ENCODE assay signal across 1 cellular context in the genomic region with DNA sequence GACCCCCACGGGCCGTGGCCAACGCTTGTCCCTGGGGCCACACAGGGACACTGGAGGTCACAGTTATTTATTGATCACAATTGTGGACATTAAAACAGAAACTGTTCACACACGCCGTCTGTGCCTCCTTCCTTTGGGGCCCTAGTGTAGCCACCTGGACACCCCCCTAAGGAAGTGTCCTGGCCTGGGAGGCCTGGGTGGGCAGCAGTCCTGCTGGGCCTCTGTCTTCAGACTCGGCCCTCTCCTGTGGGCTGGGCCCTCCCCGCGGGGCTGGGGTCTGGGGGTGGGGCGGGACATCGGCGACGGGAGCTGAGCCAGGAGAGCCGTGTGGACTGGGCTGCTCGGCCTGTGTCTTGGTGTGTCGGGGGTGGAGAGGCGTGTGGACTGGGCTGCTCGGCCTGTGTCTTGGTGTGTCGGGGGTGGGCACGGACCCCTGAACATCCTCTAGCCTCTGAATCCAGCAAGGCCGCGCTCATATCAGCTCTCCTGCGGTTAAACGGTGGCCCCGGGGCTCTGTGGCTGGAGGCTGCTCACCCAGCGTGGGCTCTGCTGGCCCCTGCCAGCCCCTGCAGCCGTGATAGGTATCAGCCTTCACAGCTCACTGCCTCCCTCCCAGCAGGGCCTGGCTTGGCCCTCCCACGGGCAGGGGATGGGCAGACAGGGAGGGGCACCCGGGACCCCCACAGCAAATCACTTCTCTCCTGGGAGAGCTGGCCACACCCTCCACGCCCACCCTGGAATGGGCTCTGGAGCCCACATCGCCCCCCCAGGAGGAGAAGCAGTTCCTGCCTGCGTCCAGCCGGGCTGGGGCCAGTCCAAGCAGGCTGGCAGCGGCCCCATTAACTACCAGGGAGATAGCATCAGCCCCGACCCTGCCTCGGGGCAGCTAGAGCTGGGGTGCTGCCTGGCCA.
TF ChIP-seq lines count a peak whose summit lies in the region.

No MANE protein-coding gene starts in this region.

TF ChIP-seq in HepG2, 621 proteins besides CTCF, POLR2A, EP300 and RAD21 (continued from another document):
- TF ChIP-seq, protein P1, sequence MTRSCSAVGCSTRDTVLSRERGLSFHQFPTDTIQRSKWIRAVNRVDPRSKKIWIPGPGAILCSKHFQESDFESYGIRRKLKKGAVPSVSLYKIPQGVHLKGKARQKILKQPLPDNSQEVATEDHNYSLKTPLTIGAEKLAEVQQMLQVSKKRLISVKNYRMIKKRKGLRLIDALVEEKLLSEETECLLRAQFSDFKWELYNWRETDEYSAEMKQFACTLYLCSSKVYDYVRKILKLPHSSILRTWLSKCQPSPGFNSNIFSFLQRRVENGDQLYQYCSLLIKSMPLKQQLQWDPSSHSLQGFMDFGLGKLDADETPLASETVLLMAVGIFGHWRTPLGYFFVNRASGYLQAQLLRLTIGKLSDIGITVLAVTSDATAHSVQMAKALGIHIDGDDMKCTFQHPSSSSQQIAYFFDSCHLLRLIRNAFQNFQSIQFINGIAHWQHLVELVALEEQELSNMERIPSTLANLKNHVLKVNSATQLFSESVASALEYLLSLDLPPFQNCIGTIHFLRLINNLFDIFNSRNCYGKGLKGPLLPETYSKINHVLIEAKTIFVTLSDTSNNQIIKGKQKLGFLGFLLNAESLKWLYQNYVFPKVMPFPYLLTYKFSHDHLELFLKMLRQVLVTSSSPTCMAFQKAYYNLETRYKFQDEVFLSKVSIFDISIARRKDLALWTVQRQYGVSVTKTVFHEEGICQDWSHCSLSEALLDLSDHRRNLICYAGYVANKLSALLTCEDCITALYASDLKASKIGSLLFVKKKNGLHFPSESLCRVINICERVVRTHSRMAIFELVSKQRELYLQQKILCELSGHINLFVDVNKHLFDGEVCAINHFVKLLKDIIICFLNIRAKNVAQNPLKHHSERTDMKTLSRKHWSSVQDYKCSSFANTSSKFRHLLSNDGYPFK (CRISPR knock-in tag; IDR thresholded peaks at IDR 0.05; ENCODE audit: borderline replicate concordance) = no peak
- no peak for TF ChIP-seq ZSCAN20 (CRISPR knock-in tag; IDR thresholded peaks at IDR 0.05; ENCODE audit: borderline replicate concordance)
- TF ChIP-seq WIZ (CRISPR knock-in tag; IDR thresholded peaks at IDR 0.05) = no peak
- TF ChIP-seq NR0B2 (CRISPR knock-in tag; IDR thresholded peaks at IDR 0.05) = no peak
- TF ChIP-seq SALL2 (CRISPR knock-in tag; IDR thresholded peaks at IDR 0.05) = no peak
- TF ChIP-seq ZNF30 (CRISPR knock-in tag; IDR thresholded peaks at IDR 0.05) = no peak
- no peak for TF ChIP-seq TSC22D2 (CRISPR knock-in tag; IDR thresholded peaks at IDR 0.05; ENCODE audit: borderline replicate concordance)
- no peak for TF ChIP-seq ZNF75D (CRISPR knock-in tag; IDR thresholded peaks at IDR 0.05; ENCODE audit: borderline replicate concordance)
- TF ChIP-seq ETS1 (CRISPR knock-in tag; IDR thresholded peaks at IDR 0.05) = no peak; the same call in 1 of the 2 replicates
- TF ChIP-seq, protein P2, sequence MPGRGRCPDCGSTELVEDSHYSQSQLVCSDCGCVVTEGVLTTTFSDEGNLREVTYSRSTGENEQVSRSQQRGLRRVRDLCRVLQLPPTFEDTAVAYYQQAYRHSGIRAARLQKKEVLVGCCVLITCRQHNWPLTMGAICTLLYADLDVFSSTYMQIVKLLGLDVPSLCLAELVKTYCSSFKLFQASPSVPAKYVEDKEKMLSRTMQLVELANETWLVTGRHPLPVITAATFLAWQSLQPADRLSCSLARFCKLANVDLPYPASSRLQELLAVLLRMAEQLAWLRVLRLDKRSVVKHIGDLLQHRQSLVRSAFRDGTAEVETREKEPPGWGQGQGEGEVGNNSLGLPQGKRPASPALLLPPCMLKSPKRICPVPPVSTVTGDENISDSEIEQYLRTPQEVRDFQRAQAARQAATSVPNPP (CRISPR knock-in tag; IDR thresholded peaks at IDR 0.05) = no peak
- TF ChIP-seq STAT5B (CRISPR knock-in tag; IDR thresholded peaks at IDR 0.05) = no peak
- TF ChIP-seq POLR2AphosphoS2 (IDR thresholded peaks at IDR 0.05; ENCODE audit: low read depth, low read length) = no peak
- TF ChIP-seq TMF1 (CRISPR knock-in tag; IDR thresholded peaks at IDR 0.05; ENCODE audit: low read depth) = no peak
- TF ChIP-seq RFX5 (IDR thresholded peaks at IDR 0.05; ENCODE audit: low read depth, low read length) = no peak
- no peak for TF ChIP-seq NFAT5 (CRISPR knock-in tag; IDR thresholded peaks at IDR 0.05)
- no peak for TF ChIP-seq ZNF160 (CRISPR knock-in tag; IDR thresholded peaks at IDR 0.05)
- no peak for TF ChIP-seq ZFP90 (CRISPR knock-in tag; IDR thresholded peaks at IDR 0.05; ENCODE audit: borderline replicate concordance)
- no peak for TF ChIP-seq TFDP1 (CRISPR knock-in tag; IDR thresholded peaks at IDR 0.05; ENCODE audit: borderline replicate concordance)
- no peak for TF ChIP-seq ZNF569 (CRISPR knock-in tag; IDR thresholded peaks at IDR 0.05; ENCODE audit: borderline replicate concordance)
- TF ChIP-seq TBX3 (IDR thresholded peaks at IDR 0.05; ENCODE audit: borderline replicate concordance) = no peak
- no peak for TF ChIP-seq ZNF556 (CRISPR knock-in tag; IDR thresholded peaks at IDR 0.05; ENCODE audit: borderline replicate concordance)
- TF ChIP-seq, protein P3, sequence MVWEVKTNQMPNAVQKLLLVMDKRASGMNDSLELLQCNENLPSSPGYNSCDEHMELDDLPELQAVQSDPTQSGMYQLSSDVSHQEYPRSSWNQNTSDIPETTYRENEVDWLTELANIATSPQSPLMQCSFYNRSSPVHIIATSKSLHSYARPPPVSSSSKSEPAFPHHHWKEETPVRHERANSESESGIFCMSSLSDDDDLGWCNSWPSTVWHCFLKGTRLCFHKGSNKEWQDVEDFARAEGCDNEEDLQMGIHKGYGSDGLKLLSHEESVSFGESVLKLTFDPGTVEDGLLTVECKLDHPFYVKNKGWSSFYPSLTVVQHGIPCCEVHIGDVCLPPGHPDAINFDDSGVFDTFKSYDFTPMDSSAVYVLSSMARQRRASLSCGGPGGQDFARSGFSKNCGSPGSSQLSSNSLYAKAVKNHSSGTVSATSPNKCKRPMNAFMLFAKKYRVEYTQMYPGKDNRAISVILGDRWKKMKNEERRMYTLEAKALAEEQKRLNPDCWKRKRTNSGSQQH (CRISPR knock-in tag; IDR thresholded peaks at IDR 0.05; ENCODE audit: low read depth) = no peak
- TF ChIP-seq NFATC3 (CRISPR knock-in tag; IDR thresholded peaks at IDR 0.05) = no peak
